In the genomic region with DNA sequence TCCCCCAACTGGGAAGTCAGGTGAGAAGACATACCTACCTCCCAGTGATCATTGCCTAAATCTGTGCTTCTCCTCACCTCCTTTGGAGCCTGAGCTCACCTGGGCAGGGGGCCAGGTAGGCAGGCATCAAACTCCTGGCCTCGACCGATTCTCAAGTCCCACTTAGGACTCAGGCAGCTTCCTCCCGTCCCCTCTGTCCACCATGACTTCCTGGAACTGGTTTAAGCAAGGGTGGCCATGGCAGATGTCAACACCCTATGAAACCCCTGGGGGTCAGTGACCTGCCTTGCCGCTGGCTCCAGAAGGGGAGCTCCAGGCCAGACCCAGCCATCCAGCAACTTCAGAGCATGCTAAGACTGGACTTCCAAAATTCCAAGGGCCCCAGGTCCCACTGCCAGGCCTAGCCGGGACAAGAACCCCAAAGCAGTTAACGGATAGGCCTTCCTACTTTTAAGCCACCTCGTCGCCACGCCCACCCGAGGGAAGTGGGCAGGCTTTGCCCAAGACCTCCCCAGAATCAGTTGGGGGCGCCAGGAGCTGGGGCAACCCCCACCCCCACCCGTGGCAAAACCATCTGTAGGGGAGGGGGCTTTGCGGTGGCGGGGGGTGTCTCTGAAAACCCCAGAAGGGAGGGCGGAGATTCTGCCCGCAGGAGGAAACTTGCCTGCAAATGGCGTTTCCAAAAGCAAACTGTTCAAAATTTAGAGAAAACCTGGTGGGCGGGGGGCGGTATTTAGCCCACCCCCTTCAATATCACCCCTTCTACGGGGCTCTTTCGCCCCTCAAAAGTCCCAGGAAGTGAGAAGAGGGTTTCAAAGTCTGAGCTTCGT, we compare ENCODE assay signal across 8 cellular contexts. TPM values are rescaled to one million over a fixed set of nuclear protein-coding genes. Genes with fewer than 3 reads are reported as not detected.
DNase-seq lines count a peak whose midpoint lies in the region; ATAC-seq, FAIRE-seq and TF ChIP-seq lines count a peak whose summit lies in the region.

No MANE protein-coding gene starts in this region.

- TF ChIP-seq POLR2A in H54 (IDR thresholded peaks at IDR 0.05; ENCODE audit: low read depth, low read length) (peak; percentile 24; the same call in 1 of the 2 replicates), body of pancreas (IDR thresholded peaks at IDR 0.05) (no peak)

- 0 to 5% methylated on average over 9 to 22 of the region's 22 CpGs for WGBS in body of pancreas, 2 donors

- H3K4me1 ChIP-seq in body of pancreas = peaks cover 13% of the 10 kb centered on the region

- H3K27me3 ChIP-seq in body of pancreas = no peaks in the 10 kb centered on the region

- no peak for TF ChIP-seq CTCF in body of pancreas (IDR thresholded peaks at IDR 0.05)

- peak; percentile 36 for DNase-seq in H54 (ENCODE audit: insufficient read length, low spot score)
- peak; percentile 14 to 58 (median 31) for DNase-seq in T-helper 2 cell
- DNase-seq in body of pancreas = peak; percentile 51 to 60 (median 55)
- peak; percentile 80 for DNase-seq in iPS-NIHi11 (ENCODE audit: low spot score)
- DNase-seq in stimulated activated CD4-positive, alpha-beta T cell treated with anti-CD3 and anti-CD28 coated beads, Interleukin-15, amount 100 ng/mL, for 24 hours = peak; percentile 63
- DNase-seq in NCI-H187 (lab: John Stamatoyannopoulos, UW) = no peak

- intact Hi-C loops in body of pancreas (cut with DNase I) = no loop called here

- no peaks in the 10 kb centered on the region for H3K36me3 ChIP-seq in body of pancreas (replicated peaks in 1 of 2; ENCODE audit: insufficient read depth in 1 of 2, low read depth in 2 of 2)

- no peaks in the 10 kb centered on the region for H3K9me3 ChIP-seq in body of pancreas

- ATAC-seq in body of pancreas = peak; percentile 8
- no peak for ATAC-seq in HG02759 (IDR thresholded peaks at IDR 0.05; ENCODE audit: unreplicated experiment)
- ATAC-seq in HG03135 (IDR thresholded peaks at IDR 0.05; ENCODE audit: unreplicated experiment) = no peak

- peak overlapping the region; percentile 53 to 82 (median 67) for H3K27ac ChIP-seq in body of pancreas

- H3K4me3 ChIP-seq in body of pancreas = peak overlapping the region; percentile 30 to 39

- no peak for FAIRE-seq in H54 (lab: Jason Lieb, UNC)

RNA-seq across cellular contexts. Expression of gene PLIN3, which starts 0.7 kb away (rescaled TPM):
- 10 to 100 TPM; 18.4 to 28.0 TPM for total RNA-seq in body of pancreas

RNA-seq across cellular contexts. Expression of gene TICAM1, which starts 35.3 kb away (rescaled TPM):
- 10 to 100 TPM in 1 of 2 donors, 1 to 10 TPM in 1; 5.4 to 12.9 TPM for total RNA-seq in body of pancreas

RNA-seq across cellular contexts. Expression of gene ARRDC5, which starts 35.9 kb away (rescaled TPM):
- not detected for total RNA-seq in body of pancreas

RNA-seq across cellular contexts. Expression of gene UHRF1, which starts 42.5 kb away (rescaled TPM):
- total RNA-seq in body of pancreas = 1 to 10 TPM; 2.1 to 3.3 TPM

Comparison
In these comparisons a context has a peak if more than half of its experiments do, and no peak if none do; other contexts are left out.
1. DNase-seq: peak in H54 (single experiment), T-helper 2 cell (5 of 5), body of pancreas (4 of 4), iPS-NIHi11 (single experiment) and stimulated activated CD4-positive, alpha-beta T cell treated with anti-CD3 and anti-CD28 coated beads, Interleukin-15, amount 100 ng/mL, for 24 hours (single experiment); none in NCI-H187 (0 of 2).